ENCODE assay signal across 28 cellular contexts in the genomic region with DNA sequence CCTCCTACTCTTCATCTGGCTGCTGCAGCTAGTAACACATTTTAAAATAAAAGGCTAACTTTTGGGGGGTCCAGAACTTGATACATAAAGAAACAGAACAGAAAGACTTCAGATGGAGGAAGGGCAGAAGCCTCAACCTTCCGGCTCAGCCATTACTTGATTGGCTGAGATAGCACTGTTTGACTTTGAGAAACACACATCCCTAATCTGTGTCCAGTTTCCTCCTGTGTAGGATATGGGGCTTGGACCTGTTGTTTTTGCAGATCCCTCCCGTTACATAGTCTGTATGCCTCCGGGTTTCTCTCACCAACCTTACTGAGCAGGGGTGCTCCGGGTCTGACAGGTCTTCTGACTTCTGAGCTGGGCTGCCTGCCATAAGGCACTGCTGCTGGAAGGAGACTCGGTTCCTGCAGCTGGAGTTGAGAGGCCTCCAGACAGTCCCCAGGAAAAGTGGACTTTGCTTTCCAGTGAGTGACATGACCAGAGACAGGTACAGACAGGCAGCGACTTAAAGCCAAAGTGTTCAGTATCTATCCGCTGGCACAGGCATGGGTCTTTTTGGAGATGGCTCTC.
"Had no signal": no experiment of that assay in that cellular context is flagged by ENCODE, and none has a peak within 500 bp of the region (broad histone marks: within the 10 kb centered on the region; RNA-seq: fewer than 3 reads in every experiment).

No MANE protein-coding gene starts in this region.

- H3K4me3 ChIP-seq: ascending aorta, SK-N-MC had no signal

- H3K9me3 ChIP-seq: ascending aorta had no signal

- H3K4me1 ChIP-seq: ascending aorta had no signal

- H3K27ac ChIP-seq: ascending aorta, SK-N-MC had no signal

- H3K36me3 ChIP-seq: ascending aorta had no signal

- H3K27me3 ChIP-seq: ascending aorta had no signal

- ATAC-seq: activated CD4-positive, CD25-positive, alpha-beta regulatory T cell treated with anti-CD3 and anti-CD28 coated beads, Interleukin-2, amount 50 U/mL, for 24 hours; activated CD8-positive, alpha-beta memory T cell treated with anti-CD3 and anti-CD28 coated beads, Interleukin-2, amount 10 ng/mL, durations not matched to agents 7 days and 5 days; activated naive CD4-positive, alpha-beta T cell treated with anti-CD3 and anti-CD28 coated beads, Interleukin-2, amount 50 U/mL, for 72 hours; activated naive CD8-positive, alpha-beta T cell treated with anti-CD3 and anti-CD28 coated beads, Interleukin-2, amount 50 U/mL, for 24 hours; activated T-cell treated with anti-CD3 and anti-CD28 coated beads, Interleukin-2, amount 50 U/mL, for 4 hours; Panc1; Right ventricle myocardium inferior; T-cell had no signal

- DNase-seq: activated CD4-positive, alpha-beta T cell treated with anti-CD3 and anti-CD28 coated beads for 4 hours; activated CD4-positive, alpha-beta T cell treated with anti-CD3 and anti-CD28 coated beads, Interleukin-2, amount 50 U/mL, for 4 hours; activated CD8-positive, alpha-beta memory T cell treated with anti-CD3 and anti-CD28 coated beads, Interleukin-2, amount 10 ng/mL, durations not matched to agents 7 days and 5 days; activated effector memory CD4-positive, alpha-beta T cell treated with anti-CD3 and anti-CD28 coated beads, Interleukin-2, amount 50 U/mL, for 16 hours; activated naive CD4-positive, alpha-beta T cell treated with Interleukin-2 at 50 U/mL for 16 hours; activated naive CD8-positive, alpha-beta T cell treated with anti-CD3 and anti-CD28 coated beads, Interleukin-2, amount 50 U/mL, for 24 hours; activated T-cell treated with anti-CD3 and anti-CD28 coated beads, Interleukin-2, amount 50 U/mL, for 4 hours; amniotic stem cell; IMR-90; KG1; NCI-H1048; NCI-H1417; NCI-H1930; NCI-H2171 treated with DMSO at 0.1 percent for 48 hours; NCI-H226; NCI-H510A; NCI-H526 treated with DMSO at 0.1 percent for 48 hours; NCI-H82; RPMI8226; T-cell; T-helper 2 cell; T1000 had no signal
